12 cellular contexts compared by ENCODE assay signal in the genomic region with DNA sequence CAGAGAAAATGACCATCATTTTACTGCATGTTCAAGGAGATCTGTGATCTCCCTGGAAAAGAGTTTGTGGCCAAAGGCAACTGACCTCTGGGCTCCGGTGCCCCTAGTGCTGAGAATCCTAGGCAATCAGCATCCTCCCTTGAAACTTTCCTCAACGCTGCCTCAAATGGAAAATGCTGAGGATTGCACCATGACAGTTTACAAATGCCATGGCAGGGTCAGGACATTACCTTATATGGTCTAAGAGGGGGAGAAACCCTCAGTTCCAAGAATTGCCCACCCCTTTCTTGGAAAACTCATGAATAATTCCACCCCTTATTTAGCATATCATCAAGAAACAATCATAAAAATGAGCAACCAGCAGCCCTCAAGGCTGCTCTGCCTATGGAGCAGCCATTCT. TPM values are rescaled to one million over a fixed set of nuclear protein-coding genes. Genes with fewer than 3 reads are reported as not detected.
DNase-seq lines count a peak whose midpoint lies in the region; ATAC-seq and TF ChIP-seq lines count a peak whose summit lies in the region.
"Had no signal": no experiment of that assay in that cellular context is flagged by ENCODE, and none has a peak within 500 bp of the region (broad histone marks: within the 10 kb centered on the region; RNA-seq: fewer than 3 reads in every experiment).

No MANE protein-coding gene starts in this region.

- no peak overlapping the region for H3K4me3 Mint-ChIP-seq in MCF 10A (ENCODE audit: unreplicated experiment)
- H3K4me3 Mint-ChIP-seq: T-helper 17 cell had no signal

- H3K4me2 ChIP-seq in mammary epithelial cell (ENCODE audit: insufficient read depth, low read depth, low read length) (no peak overlapping the region), SK-N-SH (peak overlapping the region; percentile 84)

- H3K36me3 Mint-ChIP-seq in MCF 10A (ENCODE audit: insufficient read depth, unreplicated experiment): no peaks in the 10 kb centered on the region

- H3F3A ChIP-seq in SK-N-SH (replicated peaks; ENCODE audit: insufficient read depth): peaks cover 73% of the 10 kb centered on the region

- H3K9ac ChIP-seq in mammary epithelial cell (ENCODE audit: insufficient read depth, low read length) (no peak overlapping the region), SK-N-SH (peak overlapping the region; percentile 29; the same call in 1 of the 2 replicates), skeletal muscle tissue (ENCODE audit: low read depth in 1 of 3, low read length in 3 of 3) (no peak overlapping the region)

- intact Hi-C loops in MCF 10A (cut with micrococcal nuclease) (loop anchor here (5.0 kb wide), 2 partner anchors 38 to 57 kb away; no protein-coding TSS in a partner anchor), mammary epithelial cell (cut with micrococcal nuclease) (no loop called here)

- WGBS in mammary epithelial cell (ENCODE audit: low coverage, missing lambda C conversion rate): 75% methylated on average over 2 of the region's 2 CpGs
- 86% methylated on average over 2 of the region's 2 CpGs for WGBS in SK-N-SH (ENCODE audit: low lambda C conversion rate)

- no peaks in the 10 kb centered on the region for H3K9me2 ChIP-seq in SK-N-SH

- H3K79me2 ChIP-seq in mammary epithelial cell (ENCODE audit: insufficient read depth, low read length): no peaks in the 10 kb centered on the region
- H3K79me2 ChIP-seq in SK-N-SH (ENCODE audit: insufficient read depth): peaks cover 33% of the 10 kb centered on the region

- TF ChIP-seq EP300 in SK-N-SH (IDR thresholded peaks at IDR 0.05; ENCODE audit: borderline replicate concordance in 1 of 2, low read depth in 1 of 2, low read length in 1 of 2): no peak

- no peak for ATAC-seq in HG03108 (IDR thresholded peaks at IDR 0.05; ENCODE audit: unreplicated experiment)
- ATAC-seq: T-helper 17 cell had no signal

- H3K9me3 ChIP-seq in mammary epithelial cell (replicated peaks; ENCODE audit: insufficient read depth, low read length) (no peaks in the 10 kb centered on the region), SK-N-SH (no peaks in the 10 kb centered on the region), skeletal muscle tissue (ENCODE audit: control insufficient read depth in 3 of 3, low read length in 3 of 3) (no peaks in the 10 kb centered on the region)

- no peak for TF ChIP-seq RAD21 in SK-N-SH (IDR thresholded peaks at IDR 0.05; ENCODE audit: low read length)

- H3K27me3 ChIP-seq in mammary epithelial cell (ENCODE audit: insufficient read depth, low read length) (no peaks in the 10 kb centered on the region), SK-N-SH (ENCODE audit: insufficient read depth) (no peaks in the 10 kb centered on the region), skeletal muscle tissue (ENCODE audit: control insufficient read depth in 3 of 3, insufficient read depth in 3 of 3, low read length in 3 of 3) (no peaks in the 10 kb centered on the region)

- H3K9me3 Mint-ChIP-seq in MCF 10A (ENCODE audit: unreplicated experiment): no peaks in the 10 kb centered on the region

- H3K36me3 ChIP-seq in mammary epithelial cell (ENCODE audit: insufficient read depth, low read length): no peaks in the 10 kb centered on the region
- no peaks in the 10 kb centered on the region for H3K36me3 ChIP-seq in SK-N-SH (replicated peaks in 1 of 2; ENCODE audit: control insufficient read depth in 1 of 2, insufficient read depth in 2 of 2, low read length in 1 of 2)
- H3K36me3 ChIP-seq in skeletal muscle tissue (ENCODE audit: control insufficient read depth in 3 of 3, insufficient read depth in 3 of 3, low read length in 3 of 3): peaks cover 0 to 2% (median 0%) of the 10 kb centered on the region in 3 donors

- POLR2A ChIA-PET in MCF 10A (lab: Yijun Ruan, JAX) (interaction anchor here (0.6 to 1.7 kb wide), 3 partner anchors 31 to 395 kb away, joined by 3 to 5 read pairs (median 3); no protein-coding TSS in a partner anchor), SK-N-SH (lab: Yijun Ruan, JAX) (no interaction called here)

- TF ChIP-seq CTCF in MCF 10A (IDR thresholded peaks at IDR 0.05; ENCODE audit: unreplicated experiment) (no peak), mammary epithelial cell (conservative IDR thresholded peaks at IDR 0.05 in 1 of 2, IDR thresholded peaks at IDR 0.05 in 1 of 2; ENCODE audit: extremely low read depth in 1 of 2, insufficient read depth in 1 of 2, low read depth in 1 of 2, low read length in 2 of 2) (peak in 1 of 2 donors; percentile 10), SK-N-SH (IDR thresholded peaks at IDR 0.05) (peak; percentile 33), fibroblast of villous mesenchyme (IDR thresholded peaks at IDR 0.05; ENCODE audit: insufficient read depth, low read depth, low read length) (no peak)

- no peak overlapping the region for H3K27ac ChIP-seq in mammary epithelial cell (ENCODE audit: insufficient read depth, low read depth, low read length)
- peak overlapping the region; percentile 85 to 95 for H3K27ac ChIP-seq in SK-N-SH (ENCODE audit: low read depth in 2 of 2, low read length in 1 of 2)
- peak overlapping the region; percentile 96 for H3K27ac ChIP-seq in skeletal muscle tissue (ENCODE audit: low read depth, low read length)
- H3K27ac ChIP-seq: dorsolateral prefrontal cortex had no signal

- dilution Hi-C loops in mammary epithelial cell (cut with HindIII; ENCODE audit: low sequenced_read_pairs): loop anchor here (5.0 kb wide), 1 partner anchor 38 kb away; no protein-coding TSS in a partner anchor

- CTCF ChIA-PET in MCF 10A (lab: Yijun Ruan, JAX): interaction anchor here (0.9 kb wide), 1 partner anchor 11 kb away, joined by 3 read pairs; no protein-coding TSS in a partner anchor
- CTCF ChIA-PET in mammary epithelial cell (lab: Charles Lee; ENCODE audit: low non-redundant PET): no interaction called here
- CTCF ChIA-PET in SK-N-SH (lab: Yijun Ruan, JAX): no interaction called here

- H3K4me1 ChIP-seq in mammary epithelial cell (ENCODE audit: insufficient read depth, low read length) (peaks cover 40% of the 10 kb centered on the region), SK-N-SH (ENCODE audit: control insufficient read depth in 1 of 2, insufficient read depth in 2 of 2, low read depth in 1 of 2, low read length in 1 of 2) (peaks cover 31 to 35% of the 10 kb centered on the region in 2 experiments), skeletal muscle tissue (ENCODE audit: control insufficient read depth in 3 of 3, insufficient read depth in 3 of 3, low read length in 3 of 3) (peaks cover 10 to 27% (median 19%) of the 10 kb centered on the region in 3 donors)

- no TSS peak for BruUV-seq in MCF 10A (replicated peaks; lab: Mats Ljungman, UMichigan)
- no TSS peak for BruUV-seq in mammary epithelial cell (replicated peaks; lab: Mats Ljungman, UMichigan)

- in situ Hi-C loops in mammary epithelial cell (cut with MboI; ENCODE audit: low sequenced_read_pairs in 2 of 2): no loop called here

- H3K27me3 Mint-ChIP-seq in MCF 10A (ENCODE audit: insufficient read depth, unreplicated experiment): no peaks in the 10 kb centered on the region

- peaks cover 14% of the 10 kb centered on the region for H3K4me1 Mint-ChIP-seq in MCF 10A (ENCODE audit: insufficient read depth, unreplicated experiment)

- H3K4me3 ChIP-seq in mammary epithelial cell (replicated peaks in 1 of 3; ENCODE audit: insufficient read depth in 1 of 3, low read depth in 2 of 3, low read length in 3 of 3) (no peak overlapping the region), SK-N-SH (ENCODE audit: low read depth in 2 of 2, low read length in 1 of 2) (no peak overlapping the region), fibroblast of villous mesenchyme (ENCODE audit: low read depth, low read length) (no peak overlapping the region), skeletal muscle tissue (ENCODE audit: low read length in 3 of 3) (no peak overlapping the region)
- H3K4me3 ChIP-seq: dorsolateral prefrontal cortex had no signal

- DNase-seq in MCF 10A (ENCODE audit: unreplicated experiment) (peak; percentile 40), mammary epithelial cell (no peak), SK-N-SH (no peak), fibroblast of villous mesenchyme (ENCODE audit: low read depth) (peak; percentile 85), GM19240 (ENCODE audit: insufficient read length, low spot score) (no peak)
- no peak for DNase-seq in NK-92 treated with Interleukin-12 subunit alpha and Interleukin-12 subunit beta, amount 100 ng/mL, for 24 hours (lab: John Stamatoyannopoulos, UW)
- DNase-seq: dorsolateral prefrontal cortex, midbrain, NCI-H187, T-helper 17 cell had no signal

- no peaks in the 10 kb centered on the region for H4K20me1 ChIP-seq in mammary epithelial cell (ENCODE audit: insufficient read depth, low read length)
- no peaks in the 10 kb centered on the region for H4K20me1 ChIP-seq in SK-N-SH (ENCODE audit: insufficient read depth)

- peak overlapping the region; percentile 35 for H3K27ac Mint-ChIP-seq in MCF 10A (ENCODE audit: low read depth, unreplicated experiment)

- H2AFZ ChIP-seq in mammary epithelial cell (ENCODE audit: low read depth, low read length) (no peak overlapping the region), SK-N-SH (ENCODE audit: low read depth) (no peak overlapping the region)

TF ChIP-seq in SK-N-SH, 30 proteins besides CTCF, POLR2A, EP300 and RAD21 (continues in another document):
- TF ChIP-seq RXRA (IDR thresholded peaks at IDR 0.05; ENCODE audit: borderline replicate concordance, low read depth) (no peak), NRF1 (IDR thresholded peaks at IDR 0.05; ENCODE audit: low read depth, low read length) (no peak), SIN3A (IDR thresholded peaks at IDR 0.05; ENCODE audit: borderline replicate concordance, low read depth, low read length) (no peak)
- TF ChIP-seq, protein P1, sequence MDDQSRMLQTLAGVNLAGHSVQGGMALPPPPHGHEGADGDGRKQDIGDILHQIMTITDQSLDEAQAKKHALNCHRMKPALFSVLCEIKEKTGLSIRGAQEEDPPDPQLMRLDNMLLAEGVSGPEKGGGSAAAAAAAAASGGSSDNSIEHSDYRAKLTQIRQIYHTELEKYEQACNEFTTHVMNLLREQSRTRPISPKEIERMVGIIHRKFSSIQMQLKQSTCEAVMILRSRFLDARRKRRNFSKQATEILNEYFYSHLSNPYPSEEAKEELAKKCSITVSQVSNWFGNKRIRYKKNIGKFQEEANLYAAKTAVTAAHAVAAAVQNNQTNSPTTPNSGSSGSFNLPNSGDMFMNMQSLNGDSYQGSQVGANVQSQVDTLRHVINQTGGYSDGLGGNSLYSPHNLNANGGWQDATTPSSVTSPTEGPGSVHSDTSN (IDR thresholded peaks at IDR 0.05): no peak

RNA-seq across cellular contexts. Expression of a gene that starts 48.3 kb away (rescaled TPM):
- total RNA-seq in MCF 10A (2022) (0.16 and 0.37 TPM in 2 replicates), mammary epithelial cell (1 to 10 TPM in 1 of 2 donors, not detected in 1; 9.2 TPM), fibroblast of villous mesenchyme (158 and 237 TPM in 2 replicates), skeletal muscle tissue (38.1 TPM)
- polyA plus RNA-seq in mammary epithelial cell (not detected), SK-N-SH (2012; rRNA removed) (8.9 and 17.5 TPM in 2 replicates)
- 11.6 TPM for polyA minus RNA-seq in mammary epithelial cell
- polyA plus RNA-seq in SK-N-SH (2012; cell fraction: cytosol; rRNA removed): 5.1 and 5.2 TPM in 2 replicates
- 34.0 and 60.6 TPM in 2 replicates for polyA plus RNA-seq in SK-N-SH (2012; cell fraction: nucleus; rRNA removed)

Comparison
In these comparisons a context has a peak if more than half of its experiments do, and no peak if none do; other contexts are left out.
1. DNase-seq: peak in MCF 10A (single experiment) and fibroblast of villous mesenchyme (single experiment); none in mammary epithelial cell (single experiment), SK-N-SH (single experiment), NK-92 treated with Interleukin-12 subunit alpha and Interleukin-12 subunit beta, amount 100 ng/mL, for 24 hours (single experiment) and GM19240 (single experiment).